ENCODE assay signal across 8 cellular contexts in the genomic region with DNA sequence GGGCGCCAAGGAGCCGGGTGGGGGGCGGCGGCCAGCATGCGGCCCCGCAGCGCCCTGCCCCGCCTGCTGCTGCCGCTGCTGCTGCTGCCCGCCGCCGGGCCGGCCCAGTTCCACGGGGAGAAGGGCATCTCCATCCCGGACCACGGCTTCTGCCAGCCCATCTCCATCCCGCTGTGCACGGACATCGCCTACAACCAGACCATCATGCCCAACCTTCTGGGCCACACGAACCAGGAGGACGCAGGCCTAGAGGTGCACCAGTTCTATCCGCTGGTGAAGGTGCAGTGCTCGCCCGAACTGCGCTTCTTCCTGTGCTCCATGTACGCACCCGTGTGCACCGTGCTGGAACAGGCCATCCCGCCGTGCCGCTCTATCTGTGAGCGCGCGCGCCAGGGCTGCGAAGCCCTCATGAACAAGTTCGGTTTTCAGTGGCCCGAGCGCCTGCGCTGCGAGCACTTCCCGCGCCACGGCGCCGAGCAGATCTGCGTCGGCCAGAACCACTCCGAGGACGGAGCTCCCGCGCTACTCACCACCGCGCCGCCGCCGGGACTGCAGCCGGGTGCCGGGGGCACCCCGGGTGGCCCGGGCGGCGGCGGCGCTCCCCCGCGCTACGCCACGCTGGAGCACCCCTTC. TPM values are rescaled to one million over a fixed set of nuclear protein-coding genes. Genes with fewer than 3 reads are reported as not detected.
DNase-seq lines count a peak whose midpoint lies in the region; ATAC-seq and TF ChIP-seq lines count a peak whose summit lies in the region.

No MANE protein-coding gene starts in this region.

- no peak overlapping the region for H2BK20ac ChIP-seq in IMR-90 (ENCODE audit: low read depth, low read length)

- H3K9me3 ChIP-seq in IMR-90 (ENCODE audit: control insufficient read depth, insufficient read depth, low read length): no peaks in the 10 kb centered on the region

- H3K9me1 ChIP-seq in IMR-90 (ENCODE audit: insufficient read depth, low read length): peaks cover 19% of the 10 kb centered on the region

- peaks cover 10% of the 10 kb centered on the region for H3K4me1 ChIP-seq in IMR-90 (ENCODE audit: control insufficient read depth, insufficient read depth, low read length)

- H4K8ac ChIP-seq in IMR-90 (ENCODE audit: low read depth in 2 of 2, low read length in 2 of 2): peak overlapping the region; percentile 81 to 87

- H3K4me3 ChIP-seq in IMR-90 (ENCODE audit: insufficient read depth, low read depth, low read length): peak overlapping the region; percentile 87

- H3K27me3 Mint-ChIP-seq in activated CD4-positive, alpha-beta memory T cell treated with anti-CD3 and anti-CD28 coated beads, Interleukin-2, amount 10 ng/mL, durations not matched to agents 7 days and 5 days: peaks cover 75% of the 10 kb centered on the region
- H3K27me3 Mint-ChIP-seq in natural killer cell treated with Interleukin-12 subunit alpha and Interleukin-12 subunit beta and Interleukin-15 and Interleukin-18, amount 100 ng/mL, for 72 hours: peaks cover 33 to 55% of the 10 kb centered on the region in 2 donors

- peak overlapping the region; percentile 100 for H3K23ac ChIP-seq in IMR-90 (ENCODE audit: low read depth, low read length)

- peaks cover 4% of the 10 kb centered on the region for H3K36me3 Mint-ChIP-seq in activated CD4-positive, alpha-beta memory T cell treated with anti-CD3 and anti-CD28 coated beads, Interleukin-2, amount 10 ng/mL, durations not matched to agents 7 days and 5 days (ENCODE audit: low read depth)
- no peaks in the 10 kb centered on the region for H3K36me3 Mint-ChIP-seq in natural killer cell treated with Interleukin-12 subunit alpha and Interleukin-12 subunit beta and Interleukin-15 and Interleukin-18, amount 100 ng/mL, for 72 hours

- CTCF ChIA-PET in IMR-90 (lab: Yijun Ruan, JAX): interaction anchor here (1.2 to 1.7 kb wide), 2 partner anchors 24 to 25 kb away, joined by 4 to 8 read pairs; no protein-coding TSS in a partner anchor
- CTCF ChIA-PET in activated CD4-positive, alpha-beta memory T cell treated with anti-CD3 and anti-CD28 coated beads, Interleukin-2, amount 10 ng/mL, durations not matched to agents 7 days and 5 days (lab: Charles Lee): interaction anchor here (0.5 to 1.6 kb wide), 2 partner anchors 109 to 436 kb away, joined by 3 to 5 read pairs; no protein-coding TSS in a partner anchor

- H3K9ac ChIP-seq in IMR-90 (ENCODE audit: low read depth, low read length): peak overlapping the region; percentile 97

- POLR2A ChIA-PET in IMR-90 (lab: Charles Lee; ENCODE audit: unreplicated experiment): interaction anchor here (0.6 to 4.2 kb wide), 8 partner anchors 10 to 215 kb away, joined by 3 to 22 read pairs (median 6); no protein-coding TSS in a partner anchor
- POLR2A ChIA-PET in activated CD4-positive, alpha-beta memory T cell treated with anti-CD3 and anti-CD28 coated beads, Interleukin-2, amount 10 ng/mL, durations not matched to agents 7 days and 5 days (lab: Charles Lee): interaction anchor here (1.2 to 1.6 kb wide), 2 partner anchors 14 to 20 kb away, joined by 3 to 8 read pairs; no protein-coding TSS in a partner anchor

- in situ Hi-C loops in IMR-90 (cut with MboI; ENCODE audit: low sequenced_read_pairs): no loop called here

- DNase-seq in DMS 273 treated with DMSO at 0.1 percent for 48 hours (lab: John Stamatoyannopoulos, UW): peak; percentile 24
- peak; percentile 72 for DNase-seq in IMR-90
- DNase-seq in activated CD4-positive, alpha-beta memory T cell treated with anti-CD3 and anti-CD28 coated beads, Interleukin-2, amount 10 ng/mL, durations not matched to agents 7 days and 5 days: peak; percentile 31
- DNase-seq in natural killer cell treated with Interleukin-12 subunit alpha and Interleukin-12 subunit beta and Interleukin-15 and Interleukin-18, amount 100 ng/mL, for 72 hours (ENCODE audit: low spot score): no peak
- DNase-seq in DMS114 treated with DMSO at 0.1 percent for 48 hours (lab: John Stamatoyannopoulos, UW; ENCODE audit: unreplicated experiment): no peak
- DNase-seq in superior temporal gyrus (ENCODE audit: extremely low spot score): no peak

- H3K4ac ChIP-seq in IMR-90 (ENCODE audit: low read depth, low read length): peak overlapping the region; percentile 98

- H3K27me3 ChIP-seq in IMR-90 (ENCODE audit: control insufficient read depth, insufficient read depth, low read length): no peaks in the 10 kb centered on the region

- H2BK120ac ChIP-seq in IMR-90 (ENCODE audit: low read depth, low read length): peak overlapping the region; percentile 91

- H2AK9ac ChIP-seq in IMR-90 (replicated peaks; ENCODE audit: low read depth, low read length, poor library complexity): peak overlapping the region; percentile 95

- H3K27ac Mint-ChIP-seq in activated CD4-positive, alpha-beta memory T cell treated with anti-CD3 and anti-CD28 coated beads, Interleukin-2, amount 10 ng/mL, durations not matched to agents 7 days and 5 days: no peak overlapping the region
- H3K27ac Mint-ChIP-seq in natural killer cell treated with Interleukin-12 subunit alpha and Interleukin-12 subunit beta and Interleukin-15 and Interleukin-18, amount 100 ng/mL, for 72 hours: no peak overlapping the region

- H4K91ac ChIP-seq in IMR-90 (ENCODE audit: insufficient read depth, low read depth, low read length): peak overlapping the region; percentile 94

- intact Hi-C loops in IMR-90 (cut with micrococcal nuclease): loop anchor here (1.0 kb wide), 3 partner anchors 14 to 79 kb away; no protein-coding TSS in a partner anchor

- no peak overlapping the region; the same call in 2 of the 3 replicates for H2BK15ac ChIP-seq in IMR-90 (ENCODE audit: low read depth, low read length)

- peak overlapping the region; percentile 89 for H3K4me2 ChIP-seq in IMR-90 (ENCODE audit: low read depth, low read length)

- peak overlapping the region; percentile 69 for H2AFZ ChIP-seq in IMR-90 (replicated peaks; ENCODE audit: low read length, poor library complexity)

- TF ChIP-seq POLR2A in IMR-90 (IDR thresholded peaks at IDR 0.05; ENCODE audit: low read depth, low read length): 0 out of 2 replicates have a peak, but pooled peaks have one; percentile 3

- peak overlapping the region; percentile 92 for H2AK5ac ChIP-seq in IMR-90 (ENCODE audit: low read depth, low read length)

- H4K20me1 ChIP-seq in IMR-90 (ENCODE audit: insufficient read depth, low read length): peaks cover 46% of the 10 kb centered on the region

- BruUV-seq in IMR-90 (replicated peaks; lab: Mats Ljungman, UMichigan): no TSS peak

- peak overlapping the region; percentile 85 for H3K27ac ChIP-seq in IMR-90 (ENCODE audit: insufficient read depth, low read length)

- no peaks in the 10 kb centered on the region for H3K9me3 Mint-ChIP-seq in activated CD4-positive, alpha-beta memory T cell treated with anti-CD3 and anti-CD28 coated beads, Interleukin-2, amount 10 ng/mL, durations not matched to agents 7 days and 5 days
- no peaks in the 10 kb centered on the region for H3K9me3 Mint-ChIP-seq in natural killer cell treated with Interleukin-12 subunit alpha and Interleukin-12 subunit beta and Interleukin-15 and Interleukin-18, amount 100 ng/mL, for 72 hours

- TF ChIP-seq CTCF in IMR-90 (conservative IDR thresholded peaks at IDR 0.05; ENCODE audit: low read depth, low read length): no peak

- dilution Hi-C loops in IMR-90 (cut with HindIII; ENCODE audit: low sequenced_read_pairs, unreplicated experiment): no loop called here

- ATAC-seq in IMR-90 (ENCODE audit: low read depth) (peak; percentile 25), esophagus mucosa (peak; percentile 43), HG03095 (IDR thresholded peaks at IDR 0.05; ENCODE audit: unreplicated experiment) (no peak)
- ATAC-seq in natural killer cell treated with Interleukin-12 subunit alpha and Interleukin-12 subunit beta and Interleukin-15 and Interleukin-18, amount 100 ng/mL, for 72 hours: peak; percentile 59

- no peak; the same call in 1 of the 2 replicates for TF ChIP-seq RAD21 in IMR-90 (IDR thresholded peaks at IDR 0.05; ENCODE audit: low read length)

- H4K5ac ChIP-seq in IMR-90 (ENCODE audit: low read depth, low read length): peak overlapping the region; percentile 70; the same call in 1 of the 2 replicates

- H3K18ac ChIP-seq in IMR-90 (ENCODE audit: low read depth, low read length): peak overlapping the region; percentile 55

- H2BK5ac ChIP-seq in IMR-90 (ENCODE audit: low read depth, low read length, poor library complexity, severe bottlenecking): peak overlapping the region; percentile 96

- H3K14ac ChIP-seq in IMR-90 (replicated peaks; ENCODE audit: low read depth, low read length): peak overlapping the region; percentile 99

- H3K79me1 ChIP-seq in IMR-90 (ENCODE audit: low read depth in 1 of 2, low read length in 2 of 2): peaks cover 16 to 61% of the 10 kb centered on the region in 2 experiments

- peak overlapping the region; percentile 77 for H3K56ac ChIP-seq in IMR-90 (ENCODE audit: extremely low read depth, insufficient read depth, low read length)

- peaks cover 24% of the 10 kb centered on the region for H3K4me1 Mint-ChIP-seq in activated CD4-positive, alpha-beta memory T cell treated with anti-CD3 and anti-CD28 coated beads, Interleukin-2, amount 10 ng/mL, durations not matched to agents 7 days and 5 days
- peaks cover 23 to 30% of the 10 kb centered on the region in 2 donors for H3K4me1 Mint-ChIP-seq in natural killer cell treated with Interleukin-12 subunit alpha and Interleukin-12 subunit beta and Interleukin-15 and Interleukin-18, amount 100 ng/mL, for 72 hours (ENCODE audit: low read depth in 2 of 2)

- peaks cover 11% of the 10 kb centered on the region; the same call in 1 of the 2 replicates for H3K36me3 ChIP-seq in IMR-90 (ENCODE audit: control insufficient read depth, insufficient read depth, low read length)

- H3K4me3 Mint-ChIP-seq in activated CD4-positive, alpha-beta memory T cell treated with anti-CD3 and anti-CD28 coated beads, Interleukin-2, amount 10 ng/mL, durations not matched to agents 7 days and 5 days: peak overlapping the region; percentile 71
- H3K4me3 Mint-ChIP-seq in natural killer cell treated with Interleukin-12 subunit alpha and Interleukin-12 subunit beta and Interleukin-15 and Interleukin-18, amount 100 ng/mL, for 72 hours: peak overlapping the region; percentile 88

- 1% methylated on average over 51 of the region's 69 CpGs; no CpG with 5 or more reads in 1 of the 2 experiments for WGBS in IMR-90 (ENCODE audit: extremely low coverage in 2 of 2, insufficient read length in 1 of 2), 2 experiments

RNA-seq across cellular contexts. Expression of a gene that starts 0.5 kb away (rescaled TPM):
- total RNA-seq in IMR-90 (2012; rRNA removed) (21.3 and 22.8 TPM in 2 replicates), esophagus mucosa (0.60 TPM)
- 130 and 133 TPM in 2 replicates for polyA plus RNA-seq in IMR-90 (2012; rRNA removed)
- 46.5 and 172 TPM in 2 replicates for polyA plus RNA-seq in IMR-90 (2012; cell fraction: cytosol; rRNA removed)
- polyA plus RNA-seq in IMR-90 (2012; cell fraction: nucleus; rRNA removed; ENCODE audit: low replicate concordance): 28.2 and 69.3 TPM in 2 replicates
- total RNA-seq in activated CD4-positive, alpha-beta memory T cell treated with anti-CD3 and anti-CD28 coated beads, Interleukin-2, amount 10 ng/mL, durations not matched to agents 7 days and 5 days: under 1 TPM; 0.10 to 0.25 TPM
- under 1 TPM in 1 of 2 donors, not detected in 1; 0.20 TPM for total RNA-seq in natural killer cell treated with Interleukin-12 subunit alpha and Interleukin-12 subunit beta and Interleukin-15 and Interleukin-18, amount 100 ng/mL, for 72 hours

RNA-seq across cellular contexts. Expression of a gene that starts 54.6 kb away (rescaled TPM):
- 8.8 and 13.3 TPM in 2 replicates for total RNA-seq in IMR-90 (2012; rRNA removed)
- 13.2 and 13.4 TPM in 2 replicates for polyA plus RNA-seq in IMR-90 (2012; rRNA removed)
- polyA plus RNA-seq in IMR-90 (2012; cell fraction: cytosol; rRNA removed): 4.0 and 6.5 TPM in 2 replicates
- 23.4 and 34.8 TPM in 2 replicates for polyA plus RNA-seq in IMR-90 (2012; cell fraction: nucleus; rRNA removed; ENCODE audit: low replicate concordance)
- 10 to 100 TPM; 38.7 to 43.0 TPM for total RNA-seq in activated CD4-positive, alpha-beta memory T cell treated with anti-CD3 and anti-CD28 coated beads, Interleukin-2, amount 10 ng/mL, durations not matched to agents 7 days and 5 days
- 24.7 TPM for total RNA-seq in esophagus mucosa
- 10 to 100 TPM; 61.1 to 68.3 TPM for total RNA-seq in natural killer cell treated with Interleukin-12 subunit alpha and Interleukin-12 subunit beta and Interleukin-15 and Interleukin-18, amount 100 ng/mL, for 72 hours

Comparison
In these comparisons a context has a peak if more than half of its experiments do, and no peak if none do; other contexts are left out.
1. DNase-seq: peak in DMS 273 treated with DMSO at 0.1 percent for 48 hours (single experiment), IMR-90 (single experiment) and activated CD4-positive, alpha-beta memory T cell treated with anti-CD3 and anti-CD28 coated beads, Interleukin-2, amount 10 ng/mL, durations not matched to agents 7 days and 5 days (single experiment); none in natural killer cell treated with Interleukin-12 subunit alpha and Interleukin-12 subunit beta and Interleukin-15 and Interleukin-18, amount 100 ng/mL, for 72 hours (single experiment), DMS114 treated with DMSO at 0.1 percent for 48 hours (single experiment) and superior temporal gyrus (single experiment).
2. RNA of a gene that starts 0.5 kb away (total RNA-seq): 21.3 to 22.8 TPM in IMR-90; 0.60 TPM in esophagus mucosa (single experiment), 0.10 to 0.25 TPM in activated CD4-positive, alpha-beta memory T cell treated with anti-CD3 and anti-CD28 coated beads, Interleukin-2, amount 10 ng/mL, durations not matched to agents 7 days and 5 days and 0.20 TPM in natural killer cell treated with Interleukin-12 subunit alpha and Interleukin-12 subunit beta and Interleukin-15 and Interleukin-18, amount 100 ng/mL, for 72 hours; every median in the first group is over 10 times any median in the second.